1 cellular context compared by ENCODE assay signal in the genomic region with DNA sequence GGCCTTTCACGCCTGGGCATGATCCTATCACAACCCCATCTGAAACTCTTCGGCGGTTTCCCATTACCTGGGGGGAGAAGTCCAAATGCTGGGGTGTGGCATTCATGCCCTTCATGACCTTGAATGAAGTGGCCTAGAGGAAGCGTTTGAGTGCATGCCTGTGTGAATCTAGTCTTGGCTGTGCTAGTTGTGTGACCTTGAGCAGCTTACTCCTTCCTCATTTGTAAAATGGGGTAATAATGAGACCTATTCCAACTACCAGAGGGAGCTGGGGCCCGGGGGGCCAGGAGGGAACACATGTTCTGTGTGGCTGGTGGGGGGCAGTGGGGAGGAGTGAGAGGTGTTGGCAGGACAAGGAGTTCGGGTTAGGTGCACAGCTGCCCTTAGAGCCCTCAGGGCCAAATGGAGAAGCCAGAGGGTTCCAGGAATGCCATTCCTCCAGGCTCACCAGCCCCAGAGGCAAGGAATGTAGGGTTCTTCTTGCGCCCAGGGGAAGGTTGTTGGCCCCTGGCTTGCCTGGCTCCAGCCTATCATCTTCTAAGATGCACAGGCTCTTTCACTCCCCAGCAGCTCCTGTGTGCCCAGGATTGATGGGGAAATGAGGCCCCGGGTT.
TF ChIP-seq lines count a peak whose summit lies in the region.

No MANE protein-coding gene starts in this region.

TF ChIP-seq in IMR-90, 13 proteins besides CTCF, POLR2A, EP300 and RAD21:
- TF ChIP-seq MXI1 (IDR thresholded peaks at IDR 0.05; ENCODE audit: borderline replicate concordance, low read depth, low read length) (no peak), NFE2L2 (IDR thresholded peaks at IDR 0.05; ENCODE audit: low read depth, low read length) (no peak), RCOR1 (IDR thresholded peaks at IDR 0.05; ENCODE audit: insufficient replicate concordance, low read length) (no peak), FOS (IDR thresholded peaks at IDR 0.05; ENCODE audit: low read depth, low read length) (no peak), CHD1 (IDR thresholded peaks at IDR 0.05; ENCODE audit: low read depth, low read length) (no peak), MAZ (IDR thresholded peaks at IDR 0.05; ENCODE audit: borderline replicate concordance, low read depth, low read length) (no peak), SMC3 (IDR thresholded peaks at IDR 0.05; ENCODE audit: low read depth, low read length) (no peak), BHLHE40 (IDR thresholded peaks at IDR 0.05; ENCODE audit: low read depth, low read length) (no peak), MAFK (IDR thresholded peaks at IDR 0.05; ENCODE audit: low read depth, low read length) (no peak)
- TF ChIP-seq, protein P1, sequence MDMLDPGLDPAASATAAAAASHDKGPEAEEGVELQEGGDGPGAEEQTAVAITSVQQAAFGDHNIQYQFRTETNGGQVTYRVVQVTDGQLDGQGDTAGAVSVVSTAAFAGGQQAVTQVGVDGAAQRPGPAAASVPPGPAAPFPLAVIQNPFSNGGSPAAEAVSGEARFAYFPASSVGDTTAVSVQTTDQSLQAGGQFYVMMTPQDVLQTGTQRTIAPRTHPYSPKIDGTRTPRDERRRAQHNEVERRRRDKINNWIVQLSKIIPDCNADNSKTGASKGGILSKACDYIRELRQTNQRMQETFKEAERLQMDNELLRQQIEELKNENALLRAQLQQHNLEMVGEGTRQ (IDR thresholded peaks at IDR 0.05; ENCODE audit: low read depth, low read length) = no peak
- TF ChIP-seq, protein P2, sequence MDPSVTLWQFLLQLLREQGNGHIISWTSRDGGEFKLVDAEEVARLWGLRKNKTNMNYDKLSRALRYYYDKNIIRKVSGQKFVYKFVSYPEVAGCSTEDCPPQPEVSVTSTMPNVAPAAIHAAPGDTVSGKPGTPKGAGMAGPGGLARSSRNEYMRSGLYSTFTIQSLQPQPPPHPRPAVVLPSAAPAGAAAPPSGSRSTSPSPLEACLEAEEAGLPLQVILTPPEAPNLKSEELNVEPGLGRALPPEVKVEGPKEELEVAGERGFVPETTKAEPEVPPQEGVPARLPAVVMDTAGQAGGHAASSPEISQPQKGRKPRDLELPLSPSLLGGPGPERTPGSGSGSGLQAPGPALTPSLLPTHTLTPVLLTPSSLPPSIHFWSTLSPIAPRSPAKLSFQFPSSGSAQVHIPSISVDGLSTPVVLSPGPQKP (IDR thresholded peaks at IDR 0.05; ENCODE audit: borderline replicate concordance, low read depth, low read length) = no peak
